In genomic region chr18:46252754-46253153, GRCh38 we compare ENCODE assay signal across 20 cellular contexts.
DNase-seq lines count a peak whose midpoint lies in the region; ATAC-seq and TF ChIP-seq lines count a peak whose summit lies in the region.
"Had no signal": no experiment of that assay in that cellular context is flagged by ENCODE, and none has a peak within 500 bp of the region (broad histone marks: within the 10 kb centered on the region; RNA-seq: fewer than 3 reads in every experiment).

No MANE protein-coding gene starts in this region.

- no peaks in the 10 kb centered on the region for H3K9me3 ChIP-seq in upper lobe of right lung

- peaks cover 10% of the 10 kb centered on the region for H3K4me1 ChIP-seq in upper lobe of right lung

- H3K4me1 Mint-ChIP-seq in T-helper 2 cell treated with Interferon-gamma antibody and Interleukin-4, amounts not matched to agents 5 μg/mL and 100 μg/mL, for 36 hours (ENCODE audit: low read depth): peaks cover 41% of the 10 kb centered on the region
- H3K4me1 Mint-ChIP-seq in HFFc6 (ENCODE audit: low read depth): peaks cover 82% of the 10 kb centered on the region
- H3K4me1 Mint-ChIP-seq in central memory CD8-positive, alpha-beta T cell: peaks cover 39% of the 10 kb centered on the region
- H3K4me1 Mint-ChIP-seq in nephron: peaks cover 23% of the 10 kb centered on the region

- peaks cover 61% of the 10 kb centered on the region for H3K36me3 Mint-ChIP-seq in T-helper 2 cell treated with Interferon-gamma antibody and Interleukin-4, amounts not matched to agents 5 μg/mL and 100 μg/mL, for 36 hours (ENCODE audit: low read depth)
- H3K36me3 Mint-ChIP-seq in HFFc6 (ENCODE audit: low read depth) (peaks cover 36% of the 10 kb centered on the region), nephron (ENCODE audit: low read depth) (peaks cover 25% of the 10 kb centered on the region)
- peaks cover 39% of the 10 kb centered on the region for H3K36me3 Mint-ChIP-seq in central memory CD8-positive, alpha-beta T cell (ENCODE audit: insufficient read depth)

- no peak for TF ChIP-seq CTCF in HFFc6 (IDR thresholded peaks at IDR 0.05)
- TF ChIP-seq CTCF in nephron (IDR thresholded peaks at IDR 0.05; ENCODE audit: unreplicated experiment in 3 of 3): no peak
- TF ChIP-seq CTCF in upper lobe of right lung (IDR thresholded peaks at IDR 0.05): no peak
- TF ChIP-seq CTCF in GM20000 (IDR thresholded peaks at IDR 0.05; ENCODE audit: extremely low read depth, missing control alignments): no peak

- H3K27me3 ChIP-seq in upper lobe of right lung: no peaks in the 10 kb centered on the region

- no peak overlapping the region for H3K4me3 Mint-ChIP-seq in T-helper 2 cell treated with Interferon-gamma antibody and Interleukin-4, amounts not matched to agents 5 μg/mL and 100 μg/mL, for 36 hours
- H3K4me3 Mint-ChIP-seq in HFFc6: peak overlapping the region; percentile 30; the same call in 1 of the 2 replicates
- H3K4me3 Mint-ChIP-seq in central memory CD8-positive, alpha-beta T cell: no peak overlapping the region
- H3K4me3 Mint-ChIP-seq in nephron: no peak overlapping the region
- H3K4me3 Mint-ChIP-seq: activated CD4-positive, alpha-beta memory T cell treated with anti-CD3 and anti-CD28 coated beads, Interleukin-2, amount 10 ng/mL, durations not matched to agents 7 days and 5 days had no signal

- H3K4me3 ChIP-seq in upper lobe of right lung: no peak overlapping the region
- H3K4me3 ChIP-seq: skin epidermis had no signal

- intact Hi-C loops in upper lobe of right lung (cut with DNase I): no loop called here

- ATAC-seq in central memory CD8-positive, alpha-beta T cell (replicated peaks; ENCODE audit: extremely low read depth, poor library complexity, severe bottlenecking): no peak
- no peak for ATAC-seq in GM21619 (IDR thresholded peaks at IDR 0.05; ENCODE audit: unreplicated experiment)
- no peak for ATAC-seq in upper lobe of right lung
- ATAC-seq: PC-3 had no signal

- peaks cover 17% of the 10 kb centered on the region for H3K36me3 ChIP-seq in upper lobe of right lung

- H3K27me3 Mint-ChIP-seq in T-helper 2 cell treated with Interferon-gamma antibody and Interleukin-4, amounts not matched to agents 5 μg/mL and 100 μg/mL, for 36 hours (ENCODE audit: low read depth): no peaks in the 10 kb centered on the region
- H3K27me3 Mint-ChIP-seq in HFFc6 (ENCODE audit: insufficient read depth) (no peaks in the 10 kb centered on the region), nephron (ENCODE audit: low read depth) (no peaks in the 10 kb centered on the region)
- no peaks in the 10 kb centered on the region for H3K27me3 Mint-ChIP-seq in central memory CD8-positive, alpha-beta T cell
- H3K27me3 Mint-ChIP-seq: activated CD4-positive, alpha-beta memory T cell treated with anti-CD3 and anti-CD28 coated beads, Interleukin-2, amount 10 ng/mL, durations not matched to agents 7 days and 5 days; progenitor cell of endocrine pancreas had no signal

- H3K27ac Mint-ChIP-seq in T-helper 2 cell treated with Interferon-gamma antibody and Interleukin-4, amounts not matched to agents 5 μg/mL and 100 μg/mL, for 36 hours: peak overlapping the region; percentile 28
- H3K27ac Mint-ChIP-seq in HFFc6 (peak overlapping the region; percentile 76), nephron (peak overlapping the region; percentile 11 to 80 (median 32))
- peak overlapping the region; percentile 20 for H3K27ac Mint-ChIP-seq in central memory CD8-positive, alpha-beta T cell (ENCODE audit: low read depth)
- H3K27ac Mint-ChIP-seq: activated CD4-positive, alpha-beta memory T cell treated with anti-CD3 and anti-CD28 coated beads, Interleukin-2, amount 10 ng/mL, durations not matched to agents 7 days and 5 days; progenitor cell of endocrine pancreas had no signal

- no peak overlapping the region for H3K27ac ChIP-seq in upper lobe of right lung

- no peaks in the 10 kb centered on the region for H3K9me3 Mint-ChIP-seq in T-helper 2 cell treated with Interferon-gamma antibody and Interleukin-4, amounts not matched to agents 5 μg/mL and 100 μg/mL, for 36 hours
- H3K9me3 Mint-ChIP-seq in HFFc6 (no peaks in the 10 kb centered on the region), nephron (no peaks in the 10 kb centered on the region)
- H3K9me3 Mint-ChIP-seq in central memory CD8-positive, alpha-beta T cell: no peaks in the 10 kb centered on the region

- DNase-seq in T-helper 2 cell treated with Interferon-gamma antibody and Interleukin-4, amounts not matched to agents 5 μg/mL and 100 μg/mL, for 36 hours (ENCODE audit: low spot score): no peak
- DNase-seq in T-helper 2 cell (no peak), HFFc6 (no peak), upper lobe of right lung (no peak), GM20000 (ENCODE audit: low spot score) (no peak)
- no peak for DNase-seq in central memory CD8-positive, alpha-beta T cell (ENCODE audit: low spot score in 2 of 2)
- DNase-seq: 8988T; activated CD4-positive, alpha-beta memory T cell treated with anti-CD3 and anti-CD28 coated beads, Interleukin-2, amount 10 ng/mL, durations not matched to agents 7 days and 5 days; activated effector memory CD4-positive, alpha-beta T cell treated with Interleukin-2 at 50 U/mL for 16 hours; C1 segment of cervical spinal cord; cortex of kidney; DMS53; KBM-7; NCI-H1092; stimulated activated CD4-positive, alpha-beta T cell treated with anti-CD3 and anti-CD28 coated beads, Interleukin-4, amount 100 ng/mL, for 24 hours had no signal

Comparison
In these comparisons a context has a peak if more than half of its experiments do, and no peak if none do; other contexts are left out.
1. H3K27ac Mint-ChIP-seq: peak in every context shown above with its lines; median percentile 76 in HFFc6; 32 in nephron; 28 in T-helper 2 cell treated with Interferon-gamma antibody and Interleukin-4, amounts not matched to agents 5 μg/mL and 100 μg/mL, for 36 hours; 20 in central memory CD8-positive, alpha-beta T cell.